Comparison of ENCODE assay signal across 24 cellular contexts in the genomic region with DNA sequence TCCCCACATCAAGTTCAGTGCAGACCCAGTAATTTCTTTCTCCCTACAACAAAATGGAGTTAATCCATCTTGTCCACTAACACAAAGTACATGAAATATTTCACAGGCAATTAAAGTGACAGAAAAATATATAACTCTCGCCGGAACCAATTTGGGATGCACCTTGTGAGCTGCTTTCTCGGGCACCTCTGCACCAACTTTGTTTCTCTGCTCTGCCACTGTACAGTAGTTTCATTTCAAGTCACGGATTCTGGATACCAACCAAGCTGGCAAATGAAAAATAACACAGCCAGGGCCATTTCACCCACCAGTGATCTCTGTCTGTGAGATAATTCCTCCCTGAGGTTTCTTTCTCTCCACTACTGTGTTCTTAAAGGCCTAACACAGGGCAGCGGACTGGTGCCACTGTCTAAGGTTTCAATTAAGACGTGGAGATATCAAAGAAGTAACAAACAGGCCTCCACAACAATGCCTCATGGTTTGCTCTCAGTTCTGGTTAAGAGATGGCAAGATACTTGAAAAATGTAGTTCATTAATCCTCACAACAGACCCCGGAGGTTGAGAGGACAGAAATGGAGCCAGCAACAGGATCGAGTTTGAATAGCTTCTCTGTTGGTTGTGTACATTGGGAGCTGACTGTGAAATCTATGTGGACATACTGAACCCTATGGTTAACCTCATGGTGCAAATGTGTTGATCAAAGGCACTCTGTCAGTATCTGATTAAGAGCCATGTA.
"Had no signal": no experiment of that assay in that cellular context is flagged by ENCODE, and none has a peak within 500 bp of the region (broad histone marks: within the 10 kb centered on the region; RNA-seq: fewer than 3 reads in every experiment).

No MANE protein-coding gene starts in this region.

- ATAC-seq: activated CD8-positive, alpha-beta T cell treated with anti-CD3 and anti-CD28 coated beads, Interleukin-2, amount 10 ng/mL, durations not matched to agents 7 days and 5 days; activated naive CD8-positive, alpha-beta T cell treated with anti-CD3 and anti-CD28 coated beads, Interleukin-2, amount 50 U/mL, for 24 hours; gastrocnemius medialis; heart left ventricle; stimulated activated naive CD8-positive, alpha-beta T cell treated with anti-CD3 and anti-CD28 coated beads, Interleukin-15, Interleukin-2, amounts not matched to agents 100 U/mL and 50 U/mL, for 24 hours had no signal

- H3K4me3 ChIP-seq: coronary artery, gastrocnemius medialis, heart left ventricle, left ventricle myocardium inferior, tibial artery had no signal

- H3K4me1 ChIP-seq: heart left ventricle, left ventricle myocardium inferior, parathyroid adenoma had no signal

- H3K79me2 ChIP-seq: parathyroid adenoma had no signal

- H3K4me1 Mint-ChIP-seq: activated naive CD4-positive, alpha-beta T cell treated with anti-CD3 and anti-CD28 coated beads, Interleukin-2, amount 10 ng/mL, durations not matched to agents 7 days and 5 days; activated naive CD8-positive, alpha-beta T cell treated with anti-CD3 and anti-CD28 coated beads, Interleukin-2, amount 50 U/mL, for 24 hours had no signal

- H3K36me3 ChIP-seq: gastrocnemius medialis, heart left ventricle, left ventricle myocardium inferior, neutrophil, tibial artery had no signal

- H3K27me3 ChIP-seq: gastrocnemius medialis, heart left ventricle, neutrophil, tibial artery had no signal

- H3K36me3 Mint-ChIP-seq: activated naive CD4-positive, alpha-beta T cell treated with anti-CD3 and anti-CD28 coated beads, Interleukin-2, amount 10 ng/mL, durations not matched to agents 7 days and 5 days; brain had no signal

- H3K9me3 Mint-ChIP-seq: brain had no signal

- H3K27me3 Mint-ChIP-seq: activated naive CD4-positive, alpha-beta T cell treated with anti-CD3 and anti-CD28 coated beads, Interleukin-2, amount 10 ng/mL, durations not matched to agents 7 days and 5 days; activated naive CD8-positive, alpha-beta T cell treated with anti-CD3 and anti-CD28 coated beads, Interleukin-2, amount 50 U/mL, for 24 hours; brain had no signal

- H3K9me3 ChIP-seq: gastrocnemius medialis, heart left ventricle, left ventricle myocardium inferior, neutrophil, tibial artery had no signal

- H3K9ac ChIP-seq: parathyroid adenoma had no signal

- H3K27ac ChIP-seq: coronary artery, gastrocnemius medialis, heart left ventricle, left ventricle myocardium inferior, neutrophil, parathyroid adenoma, tibial artery had no signal

- H3K27ac Mint-ChIP-seq: activated CD8-positive, alpha-beta T cell treated with anti-CD3 and anti-CD28 coated beads, Interleukin-2, amount 10 ng/mL, durations not matched to agents 7 days and 5 days; activated naive CD4-positive, alpha-beta T cell treated with anti-CD3 and anti-CD28 coated beads, Interleukin-2, amount 10 ng/mL, durations not matched to agents 7 days and 5 days; activated naive CD8-positive, alpha-beta T cell treated with anti-CD3 and anti-CD28 coated beads, Interleukin-2, amount 50 U/mL, for 24 hours had no signal

- H2AFZ ChIP-seq: parathyroid adenoma had no signal

- H3K4me3 Mint-ChIP-seq: activated CD8-positive, alpha-beta T cell treated with anti-CD3 and anti-CD28 coated beads, Interleukin-2, amount 10 ng/mL, durations not matched to agents 7 days and 5 days; activated naive CD4-positive, alpha-beta T cell treated with anti-CD3 and anti-CD28 coated beads, Interleukin-2, amount 10 ng/mL, durations not matched to agents 7 days and 5 days; activated naive CD8-positive, alpha-beta T cell treated with anti-CD3 and anti-CD28 coated beads, Interleukin-2, amount 50 U/mL, for 24 hours had no signal

- DNase-seq: activated CD4-positive, alpha-beta T cell treated with anti-CD3 and anti-CD28 coated beads for 48 hours; activated CD4-positive, CD25-positive, alpha-beta regulatory T cell; activated CD8-positive, alpha-beta memory T cell treated with anti-CD3 and anti-CD28 coated beads, Interleukin-2, amount 50 U/mL, for 4 hours; activated CD8-positive, alpha-beta T cell treated with anti-CD3 and anti-CD28 coated beads, Interleukin-2, amount 10 ng/mL, durations not matched to agents 7 days and 5 days; activated effector memory CD4-positive, alpha-beta T cell treated with Interleukin-2 at 50 U/mL for 16 hours; activated naive CD4-positive, alpha-beta T cell treated with anti-CD3 and anti-CD28 coated beads, Interleukin-2, amount 10 ng/mL, durations not matched to agents 7 days and 5 days; activated naive CD8-positive, alpha-beta T cell treated with anti-CD3 and anti-CD28 coated beads, Interleukin-2, amount 50 U/mL, for 24 hours; activated T-cell treated with anti-CD3 and anti-CD28 coated beads, Interleukin-2, amount 50 U/mL, for 48 hours; anterior cingulate cortex; gastrocnemius medialis; heart left ventricle; kidney; left ventricle myocardium inferior; stimulated activated CD4-positive, alpha-beta T cell treated with anti-CD3 and anti-CD28 coated beads, Interleukin-12 subunit alpha, Interleukin-12 subunit beta, amount 100 ng/mL, for 4 hours; stimulated activated CD4-positive, alpha-beta T cell treated with anti-CD3 and anti-CD28 coated beads, Interleukin-1b, Interleukin-23, amount 100 ng/mL, for 48 hours; stimulated activated naive CD8-positive, alpha-beta T cell treated with anti-CD3 and anti-CD28 coated beads, Interleukin-15, Interleukin-2, amounts not matched to agents 100 U/mL and 50 U/mL, for 24 hours; substantia nigra; T-helper 1 cell; T-helper 9 cell; tibial artery had no signal
